21 cellular contexts compared by ENCODE assay signal in the genomic region with DNA sequence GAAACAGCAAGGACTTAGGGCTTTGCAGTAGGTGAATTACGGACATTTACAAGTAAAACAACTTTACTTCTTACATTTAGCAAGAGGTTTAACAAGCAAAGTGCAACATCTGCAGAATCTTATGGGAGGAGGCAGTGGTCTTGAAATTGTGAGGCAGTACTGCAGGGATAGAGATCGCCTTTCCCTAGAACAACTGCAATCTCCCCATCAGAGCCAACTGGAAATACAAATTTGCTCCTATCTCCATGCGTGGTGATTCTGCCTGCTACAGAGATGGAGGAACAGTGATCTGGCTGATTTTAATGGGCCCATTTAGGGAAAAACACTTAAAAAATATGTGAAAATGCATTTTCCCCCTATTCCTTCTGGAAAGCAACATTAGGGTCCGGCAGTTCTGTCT. TPM values are rescaled to one million over a fixed set of nuclear protein-coding genes. Genes with fewer than 3 reads are reported as not detected.
DNase-seq lines count a peak whose midpoint lies in the region; ATAC-seq and TF ChIP-seq lines count a peak whose summit lies in the region.
"Had no signal": no experiment of that assay in that cellular context is flagged by ENCODE, and none has a peak within 500 bp of the region (broad histone marks: within the 10 kb centered on the region; RNA-seq: fewer than 3 reads in every experiment).

No MANE protein-coding gene starts in this region.

- H3K4me1 ChIP-seq in BLaER1 treated with 17β-estradiol and CSF1 and Interleukin-3, amounts not matched to agents 10 nM and 100 nM = peaks cover 6 to 16% (median 11%) of the 10 kb centered on the region in 10 experiments; a peak in 15 of 20 replicates

- peak overlapping the region in 7 of 11 experiments; percentile 3 to 35 (median 15); a peak in 4 of 22 replicates for H3K4me2 ChIP-seq in BLaER1 treated with 17β-estradiol and CSF1 and Interleukin-3, amounts not matched to agents 10 nM and 100 nM
- no peak overlapping the region for H3K4me2 ChIP-seq in neural cell (ENCODE audit: low read length)

- TF ChIP-seq RAD21 in neural cell (conservative IDR thresholded peaks at IDR 0.05) = no peak

- no peaks in the 10 kb centered on the region for H3K36me3 Mint-ChIP-seq in activated CD4-positive, alpha-beta T cell treated with anti-CD3 and anti-CD28 coated beads, Interleukin-2, amount 10 ng/mL, durations not matched to agents 24 days and 14 days (ENCODE audit: low read depth)
- peaks cover 4% of the 10 kb centered on the region for H3K36me3 Mint-ChIP-seq in WTC11
- peaks cover 0 to 2% (median 0%) of the 10 kb centered on the region in 3 donors for H3K36me3 Mint-ChIP-seq in immature natural killer cell
- H3K36me3 Mint-ChIP-seq: stimulated activated memory B cell treated with anti-CD40 and anti-IgM and Interleukin-4, amounts not matched to agents 10 μg/mL and 1 μg/mL and 100 μg/mL, for 72 hours had no signal

- H4K20me1 ChIP-seq in BLaER1 treated with 17β-estradiol and CSF1 and Interleukin-3, amounts not matched to agents 10 nM and 100 nM = no peaks in the 10 kb centered on the region
- no peaks in the 10 kb centered on the region for H4K20me1 ChIP-seq in neural cell (ENCODE audit: insufficient read depth)

- H3K9me2 ChIP-seq in neural cell (ENCODE audit: insufficient read depth, low read length) = no peaks in the 10 kb centered on the region

- no peak for TF ChIP-seq CTCF in WTC11 (IDR thresholded peaks at IDR 0.05)
- no peak for TF ChIP-seq CTCF in neural cell (IDR thresholded peaks at IDR 0.05; ENCODE audit: poor library complexity, severe bottlenecking)

- H3K36me3 ChIP-seq in BLaER1 treated with 17β-estradiol and CSF1 and Interleukin-3, amounts not matched to agents 10 nM and 100 nM = no peaks in the 10 kb centered on the region
- H3K36me3 ChIP-seq in neural cell (ENCODE audit: insufficient read depth, low read length) = no peaks in the 10 kb centered on the region
- H3K36me3 ChIP-seq: tibial nerve, WERI-Rb-1 had no signal

- POLR2A ChIA-PET in WTC11 (lab: Charles Lee) = interaction anchor here (1.4 kb wide), 1 partner anchor 35 kb away, joined by 3 read pairs; no protein-coding TSS in a partner anchor

- no peak overlapping the region for H2AFZ ChIP-seq in neural cell (ENCODE audit: low read depth, low read length)

- H3K9me3 ChIP-seq in BLaER1 treated with 17β-estradiol and CSF1 and Interleukin-3, amounts not matched to agents 10 nM and 100 nM (replicated peaks in 1 of 11) = no peaks in the 10 kb centered on the region
- no peaks in the 10 kb centered on the region for H3K9me3 ChIP-seq in neural cell (ENCODE audit: low read length)
- H3K9me3 ChIP-seq: tibial nerve had no signal

- intact Hi-C loops in activated CD4-positive, alpha-beta T cell treated with anti-CD3 and anti-CD28 coated beads, Interleukin-2, amount 10 ng/mL, durations not matched to agents 24 days and 14 days (cut with micrococcal nuclease) = loop anchor here (5.0 kb wide), 1 partner anchor 344 kb away; no protein-coding TSS in a partner anchor

- H3K4me3 ChIP-seq in BLaER1 treated with 17β-estradiol and CSF1 and Interleukin-3, amounts not matched to agents 10 nM and 100 nM = no peak overlapping the region
- H3K4me3 ChIP-seq in neural cell (ENCODE audit: low read length) = peak overlapping the region; percentile 34
- H3K4me3 ChIP-seq: skin epidermis, tibial nerve had no signal

- H3K27me3 ChIP-seq in BLaER1 treated with 17β-estradiol and CSF1 and Interleukin-3, amounts not matched to agents 10 nM and 100 nM = no peaks in the 10 kb centered on the region
- no peaks in the 10 kb centered on the region for H3K27me3 ChIP-seq in neural cell (ENCODE audit: insufficient read depth, low read depth, low read length)
- H3K27me3 ChIP-seq: tibial nerve had no signal

- no peak for TF ChIP-seq EP300 in neural cell (conservative IDR thresholded peaks at IDR 0.05; ENCODE audit: poor library complexity, severe bottlenecking)

- no peak overlapping the region for H3K27ac ChIP-seq in BLaER1 treated with 17β-estradiol and CSF1 and Interleukin-3, amounts not matched to agents 10 nM and 100 nM
- H3K27ac ChIP-seq in neural cell (ENCODE audit: low read length) = peak overlapping the region; percentile 79
- H3K27ac ChIP-seq: skin epidermis, tibial nerve, WERI-Rb-1 had no signal

- H3K4me1 Mint-ChIP-seq in activated CD4-positive, alpha-beta T cell treated with anti-CD3 and anti-CD28 coated beads, Interleukin-2, amount 10 ng/mL, durations not matched to agents 24 days and 14 days = peaks cover 21% of the 10 kb centered on the region
- peaks cover 72% of the 10 kb centered on the region for H3K4me1 Mint-ChIP-seq in WTC11
- no peaks in the 10 kb centered on the region for H3K4me1 Mint-ChIP-seq in immature natural killer cell
- H3K4me1 Mint-ChIP-seq: stimulated activated memory B cell treated with anti-CD40 and anti-IgM and Interleukin-4, amounts not matched to agents 10 μg/mL and 1 μg/mL and 100 μg/mL, for 72 hours had no signal

- no peak overlapping the region for H3K9ac ChIP-seq in BLaER1 treated with 17β-estradiol and CSF1 and Interleukin-3, amounts not matched to agents 10 nM and 100 nM
- peak overlapping the region; percentile 52 for H3K9ac ChIP-seq in neural cell (ENCODE audit: low read length)

- peak overlapping the region; percentile 54 for H3K4me3 Mint-ChIP-seq in activated CD4-positive, alpha-beta T cell treated with anti-CD3 and anti-CD28 coated beads, Interleukin-2, amount 10 ng/mL, durations not matched to agents 24 days and 14 days
- H3K4me3 Mint-ChIP-seq in WTC11 (no peak overlapping the region), immature natural killer cell (no peak overlapping the region)
- H3K4me3 Mint-ChIP-seq: stimulated activated memory B cell treated with anti-CD40 and anti-IgM and Interleukin-4, amounts not matched to agents 10 μg/mL and 1 μg/mL and 100 μg/mL, for 72 hours had no signal

- CTCF ChIA-PET in WTC11 (lab: Charles Lee) = interaction anchor here (1.9 kb wide), 1 partner anchor 343 kb away, joined by 5 read pairs; no protein-coding TSS in a partner anchor

- DNase-seq in activated CD4-positive, alpha-beta T cell treated with anti-CD3 and anti-CD28 coated beads, Interleukin-2, amount 10 ng/mL, durations not matched to agents 24 days and 14 days = no peak
- DNase-seq in activated CD4-positive, alpha-beta T cell treated with anti-CD3 and anti-CD28 coated beads, Interleukin-2, amount 50 U/mL, for 48 hours = no peak
- DNase-seq in WTC11 (ENCODE audit: low spot score) (no peak), immature natural killer cell (no peak), NCI-H748 (lab: John Stamatoyannopoulos, UW; ENCODE audit: unreplicated experiment) (no peak)
- DNase-seq: anterior cingulate cortex; kidney glomerular epithelial cell; NCI-H1105 treated with DMSO at 0.1 percent for 48 hours; NCI-H2081; NCI-H446 treated with DMSO at 0.1 percent for 48 hours; NK-92 treated with Interleukin-12 subunit alpha and Interleukin-12 subunit beta, amount 100 ng/mL, for 24 hours; stimulated activated CD4-positive, alpha-beta T cell treated with anti-CD3 and anti-CD28 coated beads, Interleukin-1b, Interleukin-23, amount 100 ng/mL, for 48 hours; WERI-Rb-1 had no signal

- H3F3A ChIP-seq in neural cell (ENCODE audit: insufficient read depth, low read length, poor library complexity, severe bottlenecking) = peaks cover 2% of the 10 kb centered on the region

- peak overlapping the region; percentile 72 for H3K27ac Mint-ChIP-seq in activated CD4-positive, alpha-beta T cell treated with anti-CD3 and anti-CD28 coated beads, Interleukin-2, amount 10 ng/mL, durations not matched to agents 24 days and 14 days
- H3K27ac Mint-ChIP-seq in WTC11 (peak overlapping the region; percentile 59; the same call in 1 of the 2 replicates), immature natural killer cell (no peak overlapping the region)
- H3K27ac Mint-ChIP-seq: stimulated activated memory B cell treated with anti-CD40 and anti-IgM and Interleukin-4, amounts not matched to agents 10 μg/mL and 1 μg/mL and 100 μg/mL, for 72 hours had no signal

- no peaks in the 10 kb centered on the region for H3K9me3 Mint-ChIP-seq in activated CD4-positive, alpha-beta T cell treated with anti-CD3 and anti-CD28 coated beads, Interleukin-2, amount 10 ng/mL, durations not matched to agents 24 days and 14 days
- H3K9me3 Mint-ChIP-seq in WTC11 (no peaks in the 10 kb centered on the region), immature natural killer cell (no peaks in the 10 kb centered on the region)
- H3K9me3 Mint-ChIP-seq: stimulated activated memory B cell treated with anti-CD40 and anti-IgM and Interleukin-4, amounts not matched to agents 10 μg/mL and 1 μg/mL and 100 μg/mL, for 72 hours had no signal

- no peaks in the 10 kb centered on the region for H3K27me3 Mint-ChIP-seq in activated CD4-positive, alpha-beta T cell treated with anti-CD3 and anti-CD28 coated beads, Interleukin-2, amount 10 ng/mL, durations not matched to agents 24 days and 14 days
- H3K27me3 Mint-ChIP-seq in WTC11 (ENCODE audit: low read depth) = no peaks in the 10 kb centered on the region
- peaks cover 0 to 5% (median under 1%) of the 10 kb centered on the region in 3 donors for H3K27me3 Mint-ChIP-seq in immature natural killer cell (ENCODE audit: low read depth in 3 of 3)
- H3K27me3 Mint-ChIP-seq: stimulated activated memory B cell treated with anti-CD40 and anti-IgM and Interleukin-4, amounts not matched to agents 10 μg/mL and 1 μg/mL and 100 μg/mL, for 72 hours had no signal

- no peaks in the 10 kb centered on the region for H3K79me2 ChIP-seq in neural cell (replicated peaks; ENCODE audit: insufficient read depth, low read length)

- ATAC-seq in WTC11 = no peak
- ATAC-seq in HG02981 (IDR thresholded peaks at IDR 0.05; ENCODE audit: unreplicated experiment) = no peak
- ATAC-seq: Panc1; stimulated activated memory B cell treated with anti-CD40 and anti-IgM and Interleukin-4, amounts not matched to agents 10 μg/mL and 1 μg/mL and 100 μg/mL, for 72 hours had no signal

TF ChIP-seq in neural cell, 6 proteins besides CTCF, POLR2A, EP300 and RAD21 (continues in another document):
- no peak for TF ChIP-seq SMC3 (conservative IDR thresholded peaks at IDR 0.05; ENCODE audit: poor library complexity)

RNA-seq across cellular contexts. Expression of a gene that starts 25.9 kb away (rescaled TPM):
- total RNA-seq in activated CD4-positive, alpha-beta T cell treated with anti-CD3 and anti-CD28 coated beads, Interleukin-2, amount 10 ng/mL, durations not matched to agents 24 days and 14 days = 500 and 523 TPM in 2 replicates
- total RNA-seq in WTC11 (2021) = 868 to 954 TPM (median 912 TPM) in 3 replicates
- 958 and 975 TPM in 2 replicates for polyA plus RNA-seq in neural cell
- 657 and 755 TPM in 2 replicates for polyA minus RNA-seq in neural cell
- polyA plus RNA-seq in immature natural killer cell = 100 to 1,000 TPM in 2 of 3 donors, 10 to 100 TPM in 1; 70.1 to 127 (median 107) TPM

RNA-seq across cellular contexts. Expression of a gene that starts 27.7 kb away (rescaled TPM):
- 0.64 and 1.6 TPM in 2 replicates for total RNA-seq in activated CD4-positive, alpha-beta T cell treated with anti-CD3 and anti-CD28 coated beads, Interleukin-2, amount 10 ng/mL, durations not matched to agents 24 days and 14 days
- 12.2 to 13.4 TPM (median 12.8 TPM) in 3 replicates for total RNA-seq in WTC11 (2021)
- polyA plus RNA-seq in neural cell (0.64 TPM in 1 of 2 replicates, not detected in the other), immature natural killer cell (not detected)
- polyA minus RNA-seq in neural cell = 0.49 and 1.3 TPM in 2 replicates
- total RNA-seq: lung microvascular endothelial cell had no signal

Comparison
In these comparisons a context has a peak if more than half of its experiments do, and no peak if none do; other contexts are left out.
1. H3K27ac Mint-ChIP-seq: peak in activated CD4-positive, alpha-beta T cell treated with anti-CD3 and anti-CD28 coated beads, Interleukin-2, amount 10 ng/mL, durations not matched to agents 24 days and 14 days (single experiment) and WTC11 (single experiment); none in immature natural killer cell (0 of 6).